9 cellular contexts compared by ENCODE assay signal in genomic region chr11:2186669-2187266, GRCh38. TPM values are rescaled to one million over a fixed set of nuclear protein-coding genes. Genes with fewer than 3 reads are reported as not detected.
DNase-seq lines count a peak whose midpoint lies in the region; ATAC-seq and TF ChIP-seq lines count a peak whose summit lies in the region.
"Had no signal": no experiment of that assay in that cellular context is flagged by ENCODE, and none has a peak within 500 bp of the region (broad histone marks: within the 10 kb centered on the region; RNA-seq: fewer than 3 reads in every experiment).

No MANE protein-coding gene starts in this region.

- peaks cover 12% of the 10 kb centered on the region for H3K4me1 Mint-ChIP-seq in nephron

- no peak overlapping the region for H3K4me3 Mint-ChIP-seq in nephron

- H2AFZ ChIP-seq in Karpas-422 (ENCODE audit: low read length), result no peak overlapping the region

- no peaks in the 10 kb centered on the region for H3K9me2 ChIP-seq in Karpas-422 (replicated peaks; ENCODE audit: insufficient read depth, low read length)

- H3K36me3 Mint-ChIP-seq in nephron (ENCODE audit: low read depth), result no peaks in the 10 kb centered on the region

- DNase-seq in DMS153 treated with DMSO at 0.1 percent for 48 hours (lab: John Stamatoyannopoulos, UW; ENCODE audit: unreplicated experiment) (peak; percentile 54), Karpas-422 (peak; percentile 75), UCSD-AML1 (lab: John Stamatoyannopoulos, UW; ENCODE audit: unreplicated experiment) (peak; percentile 71), cardiac fibroblast (ENCODE audit: low read depth in 2 of 2) (peak; percentile 23 to 26)

- ATAC-seq in GM18498 (IDR thresholded peaks at IDR 0.05; ENCODE audit: unreplicated experiment), result no peak
- no peak for ATAC-seq in HG03439 (IDR thresholded peaks at IDR 0.05; ENCODE audit: unreplicated experiment)
- no peak for ATAC-seq in HG02840 (IDR thresholded peaks at IDR 0.05; ENCODE audit: low FRiP score, unreplicated experiment)

- peaks cover 12% of the 10 kb centered on the region for H3K27me3 Mint-ChIP-seq in nephron (ENCODE audit: low read depth)

- no peaks in the 10 kb centered on the region for H3K36me3 ChIP-seq in Karpas-422 (ENCODE audit: insufficient read depth, low read length)

- H3K4me2 ChIP-seq in Karpas-422 (ENCODE audit: low read depth, low read length, poor library complexity, severe bottlenecking), result no peak overlapping the region

- H3K27ac ChIP-seq in Karpas-422 (ENCODE audit: low read length), result no peak overlapping the region

- H3K4me1 ChIP-seq in Karpas-422 (ENCODE audit: low read length), result no peaks in the 10 kb centered on the region

- no peak overlapping the region for H3K9ac ChIP-seq in Karpas-422 (ENCODE audit: low read length)

- TF ChIP-seq CTCF in cardiac fibroblast (IDR thresholded peaks at IDR 0.05; ENCODE audit: low read depth, low read length), result peak; percentile 60
- TF ChIP-seq CTCF in nephron (IDR thresholded peaks at IDR 0.05; ENCODE audit: unreplicated experiment in 3 of 3), result peak; percentile 41 to 61 (median 56)

- H3K9me3 ChIP-seq in Karpas-422 (ENCODE audit: low read length), result no peaks in the 10 kb centered on the region

- H3K79me2 ChIP-seq in Karpas-422 (ENCODE audit: low read length), result no peaks in the 10 kb centered on the region

- H3K27me3 ChIP-seq in Karpas-422 (ENCODE audit: low read length), result no peaks in the 10 kb centered on the region

- no peak overlapping the region for H3K4me3 ChIP-seq in Karpas-422 (ENCODE audit: low read length)
- no peak overlapping the region for H3K4me3 ChIP-seq in cardiac fibroblast (replicated peaks in 1 of 2; ENCODE audit: low read depth in 2 of 2, low read length in 2 of 2)

- H4K20me1 ChIP-seq in Karpas-422 (ENCODE audit: insufficient read depth, low read depth, low read length), result no peaks in the 10 kb centered on the region

- H3K9me3 Mint-ChIP-seq in nephron, result no peaks in the 10 kb centered on the region

- no peak overlapping the region for H3K27ac Mint-ChIP-seq in nephron

RNA-seq across cellular contexts. Expression of gene TH, which starts 15.2 kb away (rescaled TPM):
- total RNA-seq in Karpas-422 (2014; rRNA removed; shearing (Covaris generic); ENCODE audit: low replicate concordance), result not detected in 2 replicates
- total RNA-seq: T-helper 2 cell treated with Interferon-gamma antibody and Interleukin-4, amounts not matched to agents 100 ng/mL and 5 ng/mL, for 36 hours had no signal

RNA-seq across cellular contexts. Expression of gene INS, which starts 25.8 kb away (rescaled TPM):
- not detected in 2 replicates for total RNA-seq in Karpas-422 (2014; rRNA removed; shearing (Covaris generic); ENCODE audit: low replicate concordance)
- total RNA-seq: T-helper 2 cell treated with Interferon-gamma antibody and Interleukin-4, amounts not matched to agents 100 ng/mL and 5 ng/mL, for 36 hours had no signal

RNA-seq across cellular contexts. Expression of gene IGF2, which starts 47.6 kb away (rescaled TPM):
- not detected in 2 replicates for total RNA-seq in Karpas-422 (2014; rRNA removed; shearing (Covaris generic); ENCODE audit: low replicate concordance)
- total RNA-seq: T-helper 2 cell treated with Interferon-gamma antibody and Interleukin-4, amounts not matched to agents 100 ng/mL and 5 ng/mL, for 36 hours had no signal

Comparison
In these comparisons a context has a peak if more than half of its experiments do, and no peak if none do; other contexts are left out.
1. DNase-seq: peak in every context shown above with its lines; median percentile 75 in Karpas-422; 71 in UCSD-AML1; 54 in DMS153 treated with DMSO at 0.1 percent for 48 hours; 24 in cardiac fibroblast.